In the genomic region with DNA sequence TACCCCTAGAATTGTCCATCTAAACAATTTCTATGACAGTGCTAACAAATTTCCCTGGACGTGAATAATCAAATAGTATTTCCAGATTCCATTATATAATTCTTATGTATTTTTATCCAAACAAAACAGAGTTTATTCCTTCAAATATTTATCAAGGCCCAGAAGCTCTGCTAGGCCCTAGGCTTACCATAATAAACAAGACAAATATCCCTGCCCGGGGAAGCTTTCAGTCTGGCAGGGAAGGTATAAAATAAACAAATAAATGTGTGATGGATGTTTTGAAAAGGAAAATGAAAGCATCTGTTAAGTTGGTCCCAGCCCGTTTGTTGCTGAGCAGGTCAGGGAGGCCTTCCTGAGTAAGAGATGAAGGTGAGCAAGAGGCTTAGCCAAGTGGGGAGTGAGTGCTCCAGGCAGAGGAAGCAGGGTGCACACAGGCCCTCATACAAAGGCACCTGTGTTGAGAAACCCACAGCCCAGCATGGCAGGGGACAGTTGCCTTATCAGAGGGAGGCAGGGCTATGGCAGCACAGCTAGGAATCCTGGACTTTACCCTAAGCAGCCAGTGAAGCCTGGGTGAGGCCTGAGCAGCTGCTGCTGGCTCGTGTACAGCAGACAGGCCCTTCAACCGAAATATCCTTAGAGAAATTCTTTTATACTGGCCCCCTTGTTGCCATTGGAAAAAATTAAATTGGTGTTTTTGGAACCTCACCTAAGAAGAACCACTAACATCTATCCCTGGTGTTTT, we compare ENCODE assay signal across 1 cellular context.
A peak's percentile ranks its signal among the peaks of the same experiment; 100 is the strongest.
TF ChIP-seq lines count a peak whose summit lies in the region.

No MANE protein-coding gene starts in this region.

TF ChIP-seq in HepG2, 621 proteins besides CTCF, POLR2A, EP300 and RAD21 (continued from another document and continues in another):
- no peak for TF ChIP-seq MLLT10 (CRISPR knock-in tag; IDR thresholded peaks at IDR 0.05)
- TF ChIP-seq, protein P1, sequence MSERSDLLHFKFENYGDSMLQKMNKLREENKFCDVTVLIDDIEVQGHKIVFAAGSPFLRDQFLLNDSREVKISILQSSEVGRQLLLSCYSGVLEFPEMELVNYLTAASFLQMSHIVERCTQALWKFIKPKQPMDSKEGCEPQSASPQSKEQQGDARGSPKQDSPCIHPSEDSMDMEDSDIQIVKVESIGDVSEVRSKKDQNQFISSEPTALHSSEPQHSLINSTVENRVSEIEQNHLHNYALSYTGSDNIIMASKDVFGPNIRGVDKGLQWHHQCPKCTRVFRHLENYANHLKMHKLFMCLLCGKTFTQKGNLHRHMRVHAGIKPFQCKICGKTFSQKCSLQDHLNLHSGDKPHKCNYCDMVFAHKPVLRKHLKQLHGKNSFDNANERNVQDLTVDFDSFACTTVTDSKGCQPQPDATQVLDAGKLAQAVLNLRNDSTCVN (CRISPR knock-in tag; IDR thresholded peaks at IDR 0.05; ENCODE audit: borderline replicate concordance): peak; percentile 57; the same call in 1 of the 2 replicates
- TF ChIP-seq, protein P2, sequence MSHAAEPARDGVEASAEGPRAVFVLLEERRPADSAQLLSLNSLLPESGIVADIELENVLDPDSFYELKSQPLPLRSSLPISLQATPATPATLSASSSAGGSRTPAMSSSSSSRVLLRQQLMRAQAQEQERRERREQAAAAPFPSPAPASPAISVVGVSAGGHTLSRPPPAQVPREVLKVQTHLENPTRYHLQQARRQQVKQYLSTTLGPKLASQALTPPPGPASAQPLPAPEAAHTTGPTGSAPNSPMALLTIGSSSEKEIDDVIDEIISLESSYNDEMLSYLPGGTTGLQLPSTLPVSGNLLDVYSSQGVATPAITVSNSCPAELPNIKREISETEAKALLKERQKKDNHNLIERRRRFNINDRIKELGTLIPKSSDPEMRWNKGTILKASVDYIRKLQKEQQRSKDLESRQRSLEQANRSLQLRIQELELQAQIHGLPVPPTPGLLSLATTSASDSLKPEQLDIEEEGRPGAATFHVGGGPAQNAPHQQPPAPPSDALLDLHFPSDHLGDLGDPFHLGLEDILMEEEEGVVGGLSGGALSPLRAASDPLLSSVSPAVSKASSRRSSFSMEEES (CRISPR knock-in tag; IDR thresholded peaks at IDR 0.05): no peak
- no peak for TF ChIP-seq ZNF567 (CRISPR knock-in tag; IDR thresholded peaks at IDR 0.05; ENCODE audit: borderline replicate concordance)
- TF ChIP-seq, protein P3, sequence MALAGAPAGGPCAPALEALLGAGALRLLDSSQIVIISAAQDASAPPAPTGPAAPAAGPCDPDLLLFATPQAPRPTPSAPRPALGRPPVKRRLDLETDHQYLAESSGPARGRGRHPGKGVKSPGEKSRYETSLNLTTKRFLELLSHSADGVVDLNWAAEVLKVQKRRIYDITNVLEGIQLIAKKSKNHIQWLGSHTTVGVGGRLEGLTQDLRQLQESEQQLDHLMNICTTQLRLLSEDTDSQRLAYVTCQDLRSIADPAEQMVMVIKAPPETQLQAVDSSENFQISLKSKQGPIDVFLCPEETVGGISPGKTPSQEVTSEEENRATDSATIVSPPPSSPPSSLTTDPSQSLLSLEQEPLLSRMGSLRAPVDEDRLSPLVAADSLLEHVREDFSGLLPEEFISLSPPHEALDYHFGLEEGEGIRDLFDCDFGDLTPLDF (CRISPR knock-in tag; IDR thresholded peaks at IDR 0.05): no peak
- TF ChIP-seq MIER2 (CRISPR knock-in tag; IDR thresholded peaks at IDR 0.05): peak; percentile 79
- peak; percentile 57; the same call in 1 of the 2 replicates for TF ChIP-seq ZNF556 (CRISPR knock-in tag; IDR thresholded peaks at IDR 0.05; ENCODE audit: borderline replicate concordance)
- TF ChIP-seq MTF2 (CRISPR knock-in tag; IDR thresholded peaks at IDR 0.05; ENCODE audit: borderline replicate concordance): no peak
- TF ChIP-seq, protein P4, sequence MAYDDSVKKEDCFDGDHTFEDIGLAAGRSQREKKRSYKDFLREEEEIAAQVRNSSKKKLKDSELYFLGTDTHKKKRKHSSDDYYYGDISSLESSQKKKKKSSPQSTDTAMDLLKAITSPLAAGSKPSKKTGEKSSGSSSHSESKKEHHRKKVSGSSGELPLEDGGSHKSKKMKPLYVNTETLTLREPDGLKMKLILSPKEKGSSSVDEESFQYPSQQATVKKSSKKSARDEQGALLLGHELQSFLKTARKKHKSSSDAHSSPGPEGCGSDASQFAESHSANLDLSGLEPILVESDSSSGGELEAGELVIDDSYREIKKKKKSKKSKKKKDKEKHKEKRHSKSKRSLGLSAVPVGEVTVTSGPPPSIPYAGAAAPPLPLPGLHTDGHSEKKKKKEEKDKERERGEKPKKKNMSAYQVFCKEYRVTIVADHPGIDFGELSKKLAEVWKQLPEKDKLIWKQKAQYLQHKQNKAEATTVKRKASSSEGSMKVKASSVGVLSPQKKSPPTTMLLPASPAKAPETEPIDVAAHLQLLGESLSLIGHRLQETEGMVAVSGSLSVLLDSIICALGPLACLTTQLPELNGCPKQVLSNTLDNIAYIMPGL (CRISPR knock-in tag; IDR thresholded peaks at IDR 0.05; ENCODE audit: borderline replicate concordance in 1 of 2, low read depth in 1 of 2): peak; percentile 46 to 76; a peak in 1 of 4 replicates
- no peak for TF ChIP-seq JDP2 (CRISPR knock-in tag; IDR thresholded peaks at IDR 0.05; ENCODE audit: borderline replicate concordance)
- no peak for TF ChIP-seq ZNF260 (CRISPR knock-in tag; IDR thresholded peaks at IDR 0.05; ENCODE audit: borderline replicate concordance, low read depth)
- TF ChIP-seq ZSCAN31 (CRISPR knock-in tag; IDR thresholded peaks at IDR 0.05; ENCODE audit: low read depth): peak; percentile 58; the same call in 1 of the 2 replicates
- TF ChIP-seq AKAP8 (CRISPR knock-in tag; IDR thresholded peaks at IDR 0.05): 0 out of 2 replicates have a peak, but pooled peaks have one; percentile 40
- no peak for TF ChIP-seq GZF1 (CRISPR knock-in tag; IDR thresholded peaks at IDR 0.05)
- TF ChIP-seq GLI4 (CRISPR knock-in tag; IDR thresholded peaks at IDR 0.05; ENCODE audit: borderline replicate concordance): no peak
- TF ChIP-seq, protein P5, sequence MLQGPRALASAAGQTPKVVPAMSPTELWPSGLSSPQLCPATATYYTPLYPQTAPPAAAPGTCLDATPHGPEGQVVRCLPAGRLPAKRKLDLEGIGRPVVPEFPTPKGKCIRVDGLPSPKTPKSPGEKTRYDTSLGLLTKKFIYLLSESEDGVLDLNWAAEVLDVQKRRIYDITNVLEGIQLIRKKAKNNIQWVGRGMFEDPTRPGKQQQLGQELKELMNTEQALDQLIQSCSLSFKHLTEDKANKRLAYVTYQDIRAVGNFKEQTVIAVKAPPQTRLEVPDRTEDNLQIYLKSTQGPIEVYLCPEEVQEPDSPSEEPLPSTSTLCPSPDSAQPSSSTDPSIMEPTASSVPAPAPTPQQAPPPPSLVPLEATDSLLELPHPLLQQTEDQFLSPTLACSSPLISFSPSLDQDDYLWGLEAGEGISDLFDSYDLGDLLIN (CRISPR knock-in tag; IDR thresholded peaks at IDR 0.05; ENCODE audit: borderline replicate concordance): no peak
- TF ChIP-seq TP53 (CRISPR knock-in tag; conservative IDR thresholded peaks at IDR 0.05): no peak
- TF ChIP-seq WIZ (CRISPR knock-in tag; IDR thresholded peaks at IDR 0.05): 0 out of 2 replicates have a peak, but pooled peaks have one; percentile 90
- TF ChIP-seq, protein P6, sequence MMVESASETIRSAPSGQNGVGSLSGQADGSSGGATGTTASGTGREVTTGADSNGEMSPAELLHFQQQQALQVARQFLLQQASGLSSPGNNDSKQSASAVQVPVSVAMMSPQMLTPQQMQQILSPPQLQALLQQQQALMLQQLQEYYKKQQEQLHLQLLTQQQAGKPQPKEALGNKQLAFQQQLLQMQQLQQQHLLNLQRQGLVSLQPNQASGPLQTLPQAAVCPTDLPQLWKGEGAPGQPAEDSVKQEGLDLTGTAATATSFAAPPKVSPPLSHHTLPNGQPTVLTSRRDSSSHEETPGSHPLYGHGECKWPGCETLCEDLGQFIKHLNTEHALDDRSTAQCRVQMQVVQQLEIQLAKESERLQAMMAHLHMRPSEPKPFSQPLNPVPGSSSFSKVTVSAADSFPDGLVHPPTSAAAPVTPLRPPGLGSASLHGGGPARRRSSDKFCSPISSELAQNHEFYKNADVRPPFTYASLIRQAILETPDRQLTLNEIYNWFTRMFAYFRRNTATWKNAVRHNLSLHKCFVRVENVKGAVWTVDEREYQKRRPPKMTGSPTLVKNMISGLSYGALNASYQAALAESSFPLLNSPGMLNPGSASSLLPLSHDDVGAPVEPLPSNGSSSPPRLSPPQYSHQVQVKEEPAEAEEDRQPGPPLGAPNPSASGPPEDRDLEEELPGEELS (CRISPR knock-in tag; IDR thresholded peaks at IDR 0.05): peak; percentile 82
- TF ChIP-seq, protein P7, sequence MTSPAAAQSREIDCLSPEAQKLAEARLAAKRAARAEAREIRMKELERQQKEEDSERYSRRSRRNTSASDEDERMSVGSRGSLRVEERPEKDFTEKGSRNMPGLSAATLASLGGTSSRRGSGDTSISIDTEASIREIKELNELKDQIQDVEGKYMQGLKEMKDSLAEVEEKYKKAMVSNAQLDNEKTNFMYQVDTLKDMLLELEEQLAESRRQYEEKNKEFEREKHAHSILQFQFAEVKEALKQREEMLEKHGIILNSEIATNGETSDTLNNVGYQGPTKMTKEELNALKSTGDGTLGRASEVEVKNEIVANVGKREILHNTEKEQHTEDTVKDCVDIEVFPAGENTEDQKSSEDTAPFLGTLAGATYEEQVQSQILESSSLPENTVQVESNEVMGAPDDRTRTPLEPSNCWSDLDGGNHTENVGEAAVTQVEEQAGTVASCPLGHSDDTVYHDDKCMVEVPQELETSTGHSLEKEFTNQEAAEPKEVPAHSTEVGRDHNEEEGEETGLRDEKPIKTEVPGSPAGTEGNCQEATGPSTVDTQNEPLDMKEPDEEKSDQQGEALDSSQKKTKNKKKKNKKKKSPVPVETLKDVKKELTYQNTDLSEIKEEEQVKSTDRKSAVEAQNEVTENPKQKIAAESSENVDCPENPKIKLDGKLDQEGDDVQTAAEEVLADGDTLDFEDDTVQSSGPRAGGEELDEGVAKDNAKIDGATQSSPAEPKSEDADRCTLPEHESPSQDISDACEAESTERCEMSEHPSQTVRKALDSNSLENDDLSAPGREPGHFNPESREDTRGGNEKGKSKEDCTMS (CRISPR knock-in tag; conservative IDR thresholded peaks at IDR 0.05): no peak
- no peak for TF ChIP-seq FOXJ3 (CRISPR knock-in tag; IDR thresholded peaks at IDR 0.05; ENCODE audit: borderline replicate concordance)
- TF ChIP-seq, protein P8, sequence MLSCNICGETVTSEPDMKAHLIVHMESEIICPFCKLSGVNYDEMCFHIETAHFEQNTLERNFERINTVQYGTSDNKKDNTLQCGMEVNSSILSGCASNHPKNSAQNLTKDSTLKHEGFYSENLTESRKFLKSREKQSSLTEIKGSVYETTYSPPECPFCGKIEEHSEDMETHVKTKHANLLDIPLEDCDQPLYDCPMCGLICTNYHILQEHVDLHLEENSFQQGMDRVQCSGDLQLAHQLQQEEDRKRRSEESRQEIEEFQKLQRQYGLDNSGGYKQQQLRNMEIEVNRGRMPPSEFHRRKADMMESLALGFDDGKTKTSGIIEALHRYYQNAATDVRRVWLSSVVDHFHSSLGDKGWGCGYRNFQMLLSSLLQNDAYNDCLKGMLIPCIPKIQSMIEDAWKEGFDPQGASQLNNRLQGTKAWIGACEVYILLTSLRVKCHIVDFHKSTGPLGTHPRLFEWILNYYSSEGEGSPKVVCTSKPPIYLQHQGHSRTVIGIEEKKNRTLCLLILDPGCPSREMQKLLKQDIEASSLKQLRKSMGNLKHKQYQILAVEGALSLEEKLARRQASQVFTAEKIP (CRISPR knock-in tag; IDR thresholded peaks at IDR 0.05; ENCODE audit: borderline replicate concordance): no peak
- TF ChIP-seq ZMAT3 (CRISPR knock-in tag; conservative IDR thresholded peaks at IDR 0.05): no peak
- TF ChIP-seq ZNF749 (CRISPR knock-in tag; IDR thresholded peaks at IDR 0.05; ENCODE audit: borderline replicate concordance): no peak
- TF ChIP-seq MAFG (CRISPR knock-in tag; IDR thresholded peaks at IDR 0.05): no peak
- TF ChIP-seq SAFB2 (CRISPR knock-in tag; IDR thresholded peaks at IDR 0.05; ENCODE audit: borderline replicate concordance, low read depth): no peak
- no peak for TF ChIP-seq ZNF382 (CRISPR knock-in tag; IDR thresholded peaks at IDR 0.05; ENCODE audit: borderline replicate concordance)
- TF ChIP-seq CC2D1A (CRISPR knock-in tag; IDR thresholded peaks at IDR 0.05): no peak
- no peak for TF ChIP-seq ZNF225 (CRISPR knock-in tag; IDR thresholded peaks at IDR 0.05)
- peak; percentile 28; the same call in 1 of the 2 replicates for TF ChIP-seq SALL2 (CRISPR knock-in tag; IDR thresholded peaks at IDR 0.05)
- TF ChIP-seq STAT5B (CRISPR knock-in tag; IDR thresholded peaks at IDR 0.05): no peak
- TF ChIP-seq TARDBP (CRISPR knock-in tag; IDR thresholded peaks at IDR 0.05): peak; percentile 83
- TF ChIP-seq HCFC1 (IDR thresholded peaks at IDR 0.05; ENCODE audit: low read depth, low read length): no peak
- TF ChIP-seq FOXK1 (CRISPR knock-in tag; IDR thresholded peaks at IDR 0.05; ENCODE audit: borderline replicate concordance, low read depth): peak; percentile 46; the same call in 1 of the 2 replicates
- TF ChIP-seq NFATC3 (CRISPR knock-in tag; IDR thresholded peaks at IDR 0.05): no peak
- TF ChIP-seq HNF4A (CRISPR knock-in tag; IDR thresholded peaks at IDR 0.05): peak; percentile 98
- TF ChIP-seq PAF1 (CRISPR knock-in tag; IDR thresholded peaks at IDR 0.05): no peak
- no peak for TF ChIP-seq HNRNPLL (IDR thresholded peaks at IDR 0.05; ENCODE audit: low read depth, low read length, poor library complexity, severe bottlenecking)
- TF ChIP-seq, protein P9, sequence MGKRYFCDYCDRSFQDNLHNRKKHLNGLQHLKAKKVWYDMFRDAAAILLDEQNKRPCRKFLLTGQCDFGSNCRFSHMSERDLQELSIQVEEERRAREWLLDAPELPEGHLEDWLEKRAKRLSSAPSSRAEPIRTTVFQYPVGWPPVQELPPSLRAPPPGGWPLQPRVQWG (CRISPR knock-in tag; IDR thresholded peaks at IDR 0.05; ENCODE audit: borderline replicate concordance, low read depth): no peak
- TF ChIP-seq ZNF709 (CRISPR knock-in tag; IDR thresholded peaks at IDR 0.05): peak; percentile 62; the same call in 1 of the 2 replicates
- TF ChIP-seq, protein P10, sequence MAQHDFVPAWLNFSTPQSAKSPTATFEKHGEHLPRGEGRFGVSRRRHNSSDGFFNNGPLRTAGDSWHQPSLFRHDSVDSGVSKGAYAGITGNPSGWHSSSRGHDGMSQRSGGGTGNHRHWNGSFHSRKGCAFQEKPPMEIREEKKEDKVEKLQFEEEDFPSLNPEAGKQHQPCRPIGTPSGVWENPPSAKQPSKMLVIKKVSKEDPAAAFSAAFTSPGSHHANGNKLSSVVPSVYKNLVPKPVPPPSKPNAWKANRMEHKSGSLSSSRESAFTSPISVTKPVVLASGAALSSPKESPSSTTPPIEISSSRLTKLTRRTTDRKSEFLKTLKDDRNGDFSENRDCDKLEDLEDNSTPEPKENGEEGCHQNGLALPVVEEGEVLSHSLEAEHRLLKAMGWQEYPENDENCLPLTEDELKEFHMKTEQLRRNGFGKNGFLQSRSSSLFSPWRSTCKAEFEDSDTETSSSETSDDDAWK (CRISPR knock-in tag; IDR thresholded peaks at IDR 0.05): no peak
